Comparison of ENCODE assay signal across 1 cellular context in the genomic region with DNA sequence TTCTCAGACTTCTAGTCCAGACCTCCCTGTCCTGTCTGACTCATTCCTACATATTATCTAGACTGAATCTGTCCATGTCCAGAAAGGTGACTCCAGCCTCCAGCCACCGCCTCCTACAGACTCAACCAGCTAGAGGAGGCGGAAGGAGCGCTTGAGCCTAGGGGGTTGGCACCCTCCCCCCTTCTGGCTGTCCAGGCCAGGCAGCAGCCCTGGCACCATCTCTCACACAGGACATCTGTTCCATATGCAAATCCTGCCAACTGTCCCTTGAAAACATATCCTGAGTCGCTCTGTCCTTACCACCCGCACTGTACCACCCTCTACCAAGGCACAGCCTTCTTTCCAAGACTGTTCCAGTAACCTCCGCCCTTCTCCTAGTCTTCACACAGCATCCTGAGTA.
TF ChIP-seq lines count a peak whose summit lies in the region.

No MANE protein-coding gene starts in this region.

TF ChIP-seq in GM23338, 12 proteins besides CTCF, POLR2A, EP300 and RAD21 (continued from another document):
- TF ChIP-seq, protein P1, sequence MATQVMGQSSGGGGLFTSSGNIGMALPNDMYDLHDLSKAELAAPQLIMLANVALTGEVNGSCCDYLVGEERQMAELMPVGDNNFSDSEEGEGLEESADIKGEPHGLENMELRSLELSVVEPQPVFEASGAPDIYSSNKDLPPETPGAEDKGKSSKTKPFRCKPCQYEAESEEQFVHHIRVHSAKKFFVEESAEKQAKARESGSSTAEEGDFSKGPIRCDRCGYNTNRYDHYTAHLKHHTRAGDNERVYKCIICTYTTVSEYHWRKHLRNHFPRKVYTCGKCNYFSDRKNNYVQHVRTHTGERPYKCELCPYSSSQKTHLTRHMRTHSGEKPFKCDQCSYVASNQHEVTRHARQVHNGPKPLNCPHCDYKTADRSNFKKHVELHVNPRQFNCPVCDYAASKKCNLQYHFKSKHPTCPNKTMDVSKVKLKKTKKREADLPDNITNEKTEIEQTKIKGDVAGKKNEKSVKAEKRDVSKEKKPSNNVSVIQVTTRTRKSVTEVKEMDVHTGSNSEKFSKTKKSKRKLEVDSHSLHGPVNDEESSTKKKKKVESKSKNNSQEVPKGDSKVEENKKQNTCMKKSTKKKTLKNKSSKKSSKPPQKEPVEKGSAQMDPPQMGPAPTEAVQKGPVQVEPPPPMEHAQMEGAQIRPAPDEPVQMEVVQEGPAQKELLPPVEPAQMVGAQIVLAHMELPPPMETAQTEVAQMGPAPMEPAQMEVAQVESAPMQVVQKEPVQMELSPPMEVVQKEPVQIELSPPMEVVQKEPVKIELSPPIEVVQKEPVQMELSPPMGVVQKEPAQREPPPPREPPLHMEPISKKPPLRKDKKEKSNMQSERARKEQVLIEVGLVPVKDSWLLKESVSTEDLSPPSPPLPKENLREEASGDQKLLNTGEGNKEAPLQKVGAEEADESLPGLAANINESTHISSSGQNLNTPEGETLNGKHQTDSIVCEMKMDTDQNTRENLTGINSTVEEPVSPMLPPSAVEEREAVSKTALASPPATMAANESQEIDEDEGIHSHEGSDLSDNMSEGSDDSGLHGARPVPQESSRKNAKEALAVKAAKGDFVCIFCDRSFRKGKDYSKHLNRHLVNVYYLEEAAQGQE (IDR thresholded peaks at IDR 0.05; ENCODE audit: unreplicated experiment), result no peak
- no peak for TF ChIP-seq NANOG (IDR thresholded peaks at IDR 0.05; ENCODE audit: borderline replicate concordance)
